In the genomic region with DNA sequence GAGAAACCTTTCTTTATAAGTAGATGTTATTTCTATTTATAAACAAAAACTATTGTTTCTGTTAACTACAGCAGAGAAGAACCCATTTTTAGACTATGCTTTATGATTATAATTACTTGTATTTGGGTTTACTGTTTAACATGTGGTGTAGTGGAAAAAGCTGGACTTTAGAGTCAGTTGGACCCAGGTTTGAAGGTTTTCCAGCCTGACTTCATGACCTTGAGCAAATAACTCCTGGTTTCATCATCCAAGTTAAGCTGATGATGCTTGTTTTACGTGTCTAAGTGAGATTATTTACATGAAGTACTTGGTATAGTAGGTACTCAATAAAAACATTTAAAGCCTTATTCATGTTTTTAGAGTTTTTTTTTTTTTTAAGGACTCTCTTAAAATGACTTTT, we compare ENCODE assay signal across 1 cellular context.
TF ChIP-seq lines count a peak whose summit lies in the region.

No MANE protein-coding gene starts in this region.

TF ChIP-seq in HepG2, 621 proteins besides CTCF, POLR2A, EP300 and RAD21 (continued from another document and continues in another):
- TF ChIP-seq ZHX1 (CRISPR knock-in tag; IDR thresholded peaks at IDR 0.05; ENCODE audit: low read depth) (0 out of 2 replicates have a peak, but pooled peaks have one; percentile 48), TCF12 (IDR thresholded peaks at IDR 0.05) (no peak), TCF12 (CRISPR knock-in tag; IDR thresholded peaks at IDR 0.05) (no peak), ZFX (CRISPR knock-in tag; IDR thresholded peaks at IDR 0.05; ENCODE audit: low read depth) (no peak), ZNF775 (CRISPR knock-in tag; IDR thresholded peaks at IDR 0.05; ENCODE audit: borderline replicate concordance) (no peak), LBX2 (CRISPR knock-in tag; IDR thresholded peaks at IDR 0.05; ENCODE audit: borderline replicate concordance) (no peak), FOXK1 (CRISPR knock-in tag; IDR thresholded peaks at IDR 0.05; ENCODE audit: borderline replicate concordance, low read depth) (peak; percentile 94), CHD2 (IDR thresholded peaks at IDR 0.05; ENCODE audit: low read depth, low read length) (no peak), SMARCC2 (IDR thresholded peaks at IDR 0.05) (peak; percentile 86; the same call in 1 of the 2 replicates), ZNF280D (CRISPR knock-in tag; IDR thresholded peaks at IDR 0.05) (peak; percentile 97), KDM6A (CRISPR knock-in tag; IDR thresholded peaks at IDR 0.05; ENCODE audit: low read depth) (peak; percentile 90), KIAA2018 (CRISPR knock-in tag; IDR thresholded peaks at IDR 0.05; ENCODE audit: borderline replicate concordance) (no peak), XBP1 (CRISPR knock-in tag; IDR thresholded peaks at IDR 0.05) (no peak), RELA (CRISPR knock-in tag; IDR thresholded peaks at IDR 0.05) (no peak), ZNF441 (CRISPR knock-in tag; IDR thresholded peaks at IDR 0.05; ENCODE audit: borderline replicate concordance) (no peak), EED (CRISPR knock-in tag; IDR thresholded peaks at IDR 0.05) (no peak), ZNF572 (CRISPR knock-in tag; IDR thresholded peaks at IDR 0.05) (no peak), ZBTB8A (CRISPR knock-in tag; IDR thresholded peaks at IDR 0.05; ENCODE audit: borderline replicate concordance, low read depth) (no peak), ZKSCAN1 (IDR thresholded peaks at IDR 0.05; ENCODE audit: low read length) (no peak), ZNF569 (CRISPR knock-in tag; IDR thresholded peaks at IDR 0.05; ENCODE audit: borderline replicate concordance) (no peak), ATF2 (CRISPR knock-in tag; IDR thresholded peaks at IDR 0.05) (peak; percentile 89; the same call in 1 of the 2 replicates), ONECUT2 (CRISPR knock-in tag; IDR thresholded peaks at IDR 0.05) (no peak)
- TF ChIP-seq, protein P1, sequence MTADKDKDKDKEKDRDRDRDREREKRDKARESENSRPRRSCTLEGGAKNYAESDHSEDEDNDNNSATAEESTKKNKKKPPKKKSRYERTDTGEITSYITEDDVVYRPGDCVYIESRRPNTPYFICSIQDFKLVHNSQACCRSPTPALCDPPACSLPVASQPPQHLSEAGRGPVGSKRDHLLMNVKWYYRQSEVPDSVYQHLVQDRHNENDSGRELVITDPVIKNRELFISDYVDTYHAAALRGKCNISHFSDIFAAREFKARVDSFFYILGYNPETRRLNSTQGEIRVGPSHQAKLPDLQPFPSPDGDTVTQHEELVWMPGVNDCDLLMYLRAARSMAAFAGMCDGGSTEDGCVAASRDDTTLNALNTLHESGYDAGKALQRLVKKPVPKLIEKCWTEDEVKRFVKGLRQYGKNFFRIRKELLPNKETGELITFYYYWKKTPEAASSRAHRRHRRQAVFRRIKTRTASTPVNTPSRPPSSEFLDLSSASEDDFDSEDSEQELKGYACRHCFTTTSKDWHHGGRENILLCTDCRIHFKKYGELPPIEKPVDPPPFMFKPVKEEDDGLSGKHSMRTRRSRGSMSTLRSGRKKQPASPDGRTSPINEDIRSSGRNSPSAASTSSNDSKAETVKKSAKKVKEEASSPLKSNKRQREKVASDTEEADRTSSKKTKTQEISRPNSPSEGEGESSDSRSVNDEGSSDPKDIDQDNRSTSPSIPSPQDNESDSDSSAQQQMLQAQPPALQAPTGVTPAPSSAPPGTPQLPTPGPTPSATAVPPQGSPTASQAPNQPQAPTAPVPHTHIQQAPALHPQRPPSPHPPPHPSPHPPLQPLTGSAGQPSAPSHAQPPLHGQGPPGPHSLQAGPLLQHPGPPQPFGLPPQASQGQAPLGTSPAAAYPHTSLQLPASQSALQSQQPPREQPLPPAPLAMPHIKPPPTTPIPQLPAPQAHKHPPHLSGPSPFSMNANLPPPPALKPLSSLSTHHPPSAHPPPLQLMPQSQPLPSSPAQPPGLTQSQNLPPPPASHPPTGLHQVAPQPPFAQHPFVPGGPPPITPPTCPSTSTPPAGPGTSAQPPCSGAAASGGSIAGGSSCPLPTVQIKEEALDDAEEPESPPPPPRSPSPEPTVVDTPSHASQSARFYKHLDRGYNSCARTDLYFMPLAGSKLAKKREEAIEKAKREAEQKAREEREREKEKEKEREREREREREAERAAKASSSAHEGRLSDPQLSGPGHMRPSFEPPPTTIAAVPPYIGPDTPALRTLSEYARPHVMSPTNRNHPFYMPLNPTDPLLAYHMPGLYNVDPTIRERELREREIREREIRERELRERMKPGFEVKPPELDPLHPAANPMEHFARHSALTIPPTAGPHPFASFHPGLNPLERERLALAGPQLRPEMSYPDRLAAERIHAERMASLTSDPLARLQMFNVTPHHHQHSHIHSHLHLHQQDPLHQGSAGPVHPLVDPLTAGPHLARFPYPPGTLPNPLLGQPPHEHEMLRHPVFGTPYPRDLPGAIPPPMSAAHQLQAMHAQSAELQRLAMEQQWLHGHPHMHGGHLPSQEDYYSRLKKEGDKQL (CRISPR knock-in tag; IDR thresholded peaks at IDR 0.05; ENCODE audit: low read depth), result 0 out of 2 replicates have a peak, but pooled peaks have one; percentile 27
- TF ChIP-seq, protein P2, sequence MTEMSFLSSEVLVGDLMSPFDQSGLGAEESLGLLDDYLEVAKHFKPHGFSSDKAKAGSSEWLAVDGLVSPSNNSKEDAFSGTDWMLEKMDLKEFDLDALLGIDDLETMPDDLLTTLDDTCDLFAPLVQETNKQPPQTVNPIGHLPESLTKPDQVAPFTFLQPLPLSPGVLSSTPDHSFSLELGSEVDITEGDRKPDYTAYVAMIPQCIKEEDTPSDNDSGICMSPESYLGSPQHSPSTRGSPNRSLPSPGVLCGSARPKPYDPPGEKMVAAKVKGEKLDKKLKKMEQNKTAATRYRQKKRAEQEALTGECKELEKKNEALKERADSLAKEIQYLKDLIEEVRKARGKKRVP (CRISPR knock-in tag; IDR thresholded peaks at IDR 0.05), result peak in 1 of 2 experiments; percentile 99; a peak in 2 of 4 replicates
- TF ChIP-seq, protein P3, sequence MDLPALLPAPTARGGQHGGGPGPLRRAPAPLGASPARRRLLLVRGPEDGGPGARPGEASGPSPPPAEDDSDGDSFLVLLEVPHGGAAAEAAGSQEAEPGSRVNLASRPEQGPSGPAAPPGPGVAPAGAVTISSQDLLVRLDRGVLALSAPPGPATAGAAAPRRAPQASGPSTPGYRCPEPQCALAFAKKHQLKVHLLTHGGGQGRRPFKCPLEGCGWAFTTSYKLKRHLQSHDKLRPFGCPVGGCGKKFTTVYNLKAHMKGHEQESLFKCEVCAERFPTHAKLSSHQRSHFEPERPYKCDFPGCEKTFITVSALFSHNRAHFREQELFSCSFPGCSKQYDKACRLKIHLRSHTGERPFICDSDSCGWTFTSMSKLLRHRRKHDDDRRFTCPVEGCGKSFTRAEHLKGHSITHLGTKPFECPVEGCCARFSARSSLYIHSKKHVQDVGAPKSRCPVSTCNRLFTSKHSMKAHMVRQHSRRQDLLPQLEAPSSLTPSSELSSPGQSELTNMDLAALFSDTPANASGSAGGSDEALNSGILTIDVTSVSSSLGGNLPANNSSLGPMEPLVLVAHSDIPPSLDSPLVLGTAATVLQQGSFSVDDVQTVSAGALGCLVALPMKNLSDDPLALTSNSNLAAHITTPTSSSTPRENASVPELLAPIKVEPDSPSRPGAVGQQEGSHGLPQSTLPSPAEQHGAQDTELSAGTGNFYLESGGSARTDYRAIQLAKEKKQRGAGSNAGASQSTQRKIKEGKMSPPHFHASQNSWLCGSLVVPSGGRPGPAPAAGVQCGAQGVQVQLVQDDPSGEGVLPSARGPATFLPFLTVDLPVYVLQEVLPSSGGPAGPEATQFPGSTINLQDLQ (CRISPR knock-in tag; IDR thresholded peaks at IDR 0.05), result no peak
